17 cellular contexts compared by ENCODE assay signal in genomic region chr4:168550071-168550766, GRCh38. TPM values are rescaled to one million over a fixed set of nuclear protein-coding genes. Genes with fewer than 3 reads are reported as not detected.
DNase-seq lines count a peak whose midpoint lies in the region; ATAC-seq, FAIRE-seq and TF ChIP-seq lines count a peak whose summit lies in the region.
"Had no signal": no experiment of that assay in that cellular context is flagged by ENCODE, and none has a peak within 500 bp of the region (broad histone marks: within the 10 kb centered on the region; RNA-seq: fewer than 3 reads in every experiment).

No MANE protein-coding gene starts in this region.

- H3K9ac ChIP-seq in PC-3 (ENCODE audit: low read length): no peak overlapping the region

- no peaks in the 10 kb centered on the region for H3K36me3 ChIP-seq in PC-3 (ENCODE audit: low read depth, low read length)
- H3K36me3 ChIP-seq in neuron (ENCODE audit: insufficient read depth, low read length): no peaks in the 10 kb centered on the region
- H3K36me3 ChIP-seq: HAP-1 had no signal

- no peaks in the 10 kb centered on the region for H3K9me3 Mint-ChIP-seq in chondrocyte (ENCODE audit: low read depth)
- H3K9me3 Mint-ChIP-seq in activated CD4-positive, alpha-beta memory T cell treated with anti-CD3 and anti-CD28 coated beads for 36 hours: no peaks in the 10 kb centered on the region

- no TSS peak for BruUV-seq in PC-3 (replicated peaks; lab: Mats Ljungman, UMichigan)

- H3K36me3 Mint-ChIP-seq in chondrocyte (ENCODE audit: low read depth): no peaks in the 10 kb centered on the region
- H3K36me3 Mint-ChIP-seq in activated CD4-positive, alpha-beta memory T cell treated with anti-CD3 and anti-CD28 coated beads for 36 hours: no peaks in the 10 kb centered on the region

- peaks cover 50% of the 10 kb centered on the region for H3K4me1 Mint-ChIP-seq in chondrocyte (ENCODE audit: low read depth)
- no peaks in the 10 kb centered on the region for H3K4me1 Mint-ChIP-seq in activated CD4-positive, alpha-beta memory T cell treated with anti-CD3 and anti-CD28 coated beads for 36 hours (ENCODE audit: low read depth)

- H3K9me2 ChIP-seq in PC-3 (replicated peaks; ENCODE audit: low read length): no peaks in the 10 kb centered on the region

- no peaks in the 10 kb centered on the region for H3K27me3 Mint-ChIP-seq in chondrocyte (ENCODE audit: low read depth)
- H3K27me3 Mint-ChIP-seq in activated CD4-positive, alpha-beta memory T cell treated with anti-CD3 and anti-CD28 coated beads for 36 hours: peaks cover 5% of the 10 kb centered on the region

- H3K4me1 ChIP-seq in PC-3 (ENCODE audit: insufficient read depth, low read length) (peaks cover 25% of the 10 kb centered on the region), neuron (ENCODE audit: insufficient read depth, low read length) (no peaks in the 10 kb centered on the region)
- H3K4me1 ChIP-seq: body of pancreas had no signal

- H3F3A ChIP-seq in PC-3 (ENCODE audit: low read length, unreplicated experiment): peaks cover 4% of the 10 kb centered on the region

- H3K4me2 ChIP-seq in PC-3 (ENCODE audit: low read length): 0 out of 2 replicates have a peak overlapping the region, but pooled peaks have one; percentile 42

- no peak overlapping the region for H3K4me3 Mint-ChIP-seq in chondrocyte (ENCODE audit: unreplicated experiment)
- no peak overlapping the region for H3K4me3 Mint-ChIP-seq in activated CD4-positive, alpha-beta memory T cell treated with anti-CD3 and anti-CD28 coated beads for 36 hours

- H3K79me2 ChIP-seq in PC-3 (ENCODE audit: low read length): no peaks in the 10 kb centered on the region

- H2AFZ ChIP-seq in PC-3 (ENCODE audit: low read length): no peak overlapping the region
- peak overlapping the region; percentile 54 for H2AFZ ChIP-seq in neuron (ENCODE audit: low read depth, low read length)

- H3K27me3 ChIP-seq in PC-3 (ENCODE audit: low read length) (no peaks in the 10 kb centered on the region), neuron (ENCODE audit: insufficient read depth, low read length) (no peaks in the 10 kb centered on the region)
- H3K27me3 ChIP-seq: body of pancreas had no signal

- CTCF ChIA-PET in PC-3 (lab: Charles Lee): no interaction called here
- CTCF ChIA-PET in activated CD4-positive, alpha-beta memory T cell treated with anti-CD3 and anti-CD28 coated beads for 36 hours (lab: Charles Lee): interaction anchor here (1.0 kb wide), 1 partner anchor 18 kb away, joined by 3 read pairs; no protein-coding TSS in a partner anchor

- ATAC-seq in PC-3 (no peak), GM21390 (IDR thresholded peaks at IDR 0.05; ENCODE audit: unreplicated experiment) (no peak), Right ventricle myocardium inferior (no peak)
- ATAC-seq: body of pancreas had no signal

- FAIRE-seq in frontal cortex (lab: Jason Lieb, UNC): no peak

- H3K27ac Mint-ChIP-seq in chondrocyte (ENCODE audit: unreplicated experiment): peak overlapping the region; percentile 66
- no peak overlapping the region for H3K27ac Mint-ChIP-seq in activated CD4-positive, alpha-beta memory T cell treated with anti-CD3 and anti-CD28 coated beads for 36 hours

- POLR2A ChIA-PET in PC-3 (lab: Charles Lee; ENCODE audit: unreplicated experiment): interaction anchor here (0.6 kb wide), 1 partner anchor 44 kb away, joined by 3 read pairs; no protein-coding TSS in a partner anchor
- POLR2A ChIA-PET in activated CD4-positive, alpha-beta memory T cell treated with anti-CD3 and anti-CD28 coated beads for 36 hours (lab: Charles Lee): no interaction called here

- H4K20me1 ChIP-seq in PC-3 (ENCODE audit: low read length): no peaks in the 10 kb centered on the region

- H3K9me3 ChIP-seq in PC-3 (ENCODE audit: low read length) (no peaks in the 10 kb centered on the region), neuron (ENCODE audit: low read length) (no peaks in the 10 kb centered on the region)
- H3K9me3 ChIP-seq: body of pancreas, HAP-1 had no signal

- intact Hi-C loops in PC-3 (cut with micrococcal nuclease) (no loop called here), Right ventricle myocardium inferior (cut with DNase I) (no loop called here)
- intact Hi-C loops in activated CD4-positive, alpha-beta memory T cell treated with anti-CD3 and anti-CD28 coated beads for 36 hours (cut with micrococcal nuclease): loop anchor here (1.0 to 10.0 kb wide), 2 partner anchors 10 to 365 kb away; no protein-coding TSS in a partner anchor

- DNase-seq in GM03348 (ENCODE audit: low spot score) (peak; percentile 27), PC-3 (peak; percentile 4), chondrocyte (ENCODE audit: low spot score) (no peak), frontal cortex (ENCODE audit: low spot score in 2 of 2) (no peak), Right ventricle myocardium inferior (ENCODE audit: missing footprints) (no peak)
- no peak for DNase-seq in activated CD4-positive, alpha-beta memory T cell treated with anti-CD3 and anti-CD28 coated beads for 36 hours
- DNase-seq: activated CD4-positive, alpha-beta T cell treated with anti-CD3 and anti-CD28 coated beads, Interleukin-2, amount 50 U/mL, for 48 hours; body of pancreas; DMS53; effector CD8-positive, alpha-beta T cell; NCI-H1694 treated with DMSO at 0.1 percent for 48 hours; NCI-H748 treated with DMSO at 0.1 percent for 48 hours; SHP77; stimulated activated CD4-positive, alpha-beta T cell treated with anti-CD3 and anti-CD28 coated beads, Interleukin-1b, Interleukin-23, amount 100 ng/mL, for 48 hours had no signal

- no peak; the same call in 1 of the 2 replicates for TF ChIP-seq CTCF in PC-3 (conservative IDR thresholded peaks at IDR 0.05; ENCODE audit: low read depth, low read length)
- TF ChIP-seq CTCF in chondrocyte (IDR thresholded peaks at IDR 0.05): peak; percentile 41

- H3K4me3 ChIP-seq in PC-3 (ENCODE audit: low read length) (no peak overlapping the region), neuron (ENCODE audit: low read length) (no peak overlapping the region)
- H3K4me3 ChIP-seq: body of pancreas, HAP-1 had no signal

- H3K27ac ChIP-seq in PC-3 (ENCODE audit: low read length): peak overlapping the region; percentile 82
- H3K27ac ChIP-seq: body of pancreas had no signal

RNA-seq across cellular contexts. Expression of gene PALLD, which starts 53.4 kb away (rescaled TPM):
- total RNA-seq in PC-3 (2014; rRNA removed): 26.7 and 33.5 TPM in 2 replicates
- 886 to 1,317 TPM (median 900 TPM) in 3 replicates for total RNA-seq in chondrocyte
- total RNA-seq in activated CD4-positive, alpha-beta memory T cell treated with anti-CD3 and anti-CD28 coated beads for 36 hours: 1 to 10 TPM; 8.9 to 9.4 TPM
- 17.1 TPM for total RNA-seq in frontal cortex
- total RNA-seq in Right ventricle myocardium inferior: 977 TPM

Comparison
In these comparisons a context has a peak if more than half of its experiments do, and no peak if none do; other contexts are left out.
1. DNase-seq: peak in GM03348 (single experiment) and PC-3 (single experiment); none in chondrocyte (single experiment), activated CD4-positive, alpha-beta memory T cell treated with anti-CD3 and anti-CD28 coated beads for 36 hours (single experiment), frontal cortex (0 of 2) and Right ventricle myocardium inferior (single experiment).
2. RNA of gene PALLD, which starts 53.4 kb away (total RNA-seq): 977 TPM in Right ventricle myocardium inferior (single experiment) and 886 to 1,317 TPM in chondrocyte; 26.7 to 33.5 TPM in PC-3, 17.1 TPM in frontal cortex (single experiment) and 8.9 to 9.4 TPM in activated CD4-positive, alpha-beta memory T cell treated with anti-CD3 and anti-CD28 coated beads for 36 hours; every median in the first group is over 10 times any median in the second.